Comparison of ENCODE assay signal across 8 cellular contexts in genomic region chr12:122887817-122888212, GRCh38. TPM values are rescaled to one million over a fixed set of nuclear protein-coding genes. Genes with fewer than 3 reads are reported as not detected.
A peak's percentile ranks its signal among the peaks of the same experiment; 100 is the strongest.
DNase-seq lines count a peak whose midpoint lies in the region; ATAC-seq, FAIRE-seq and TF ChIP-seq lines count a peak whose summit lies in the region.

No MANE protein-coding gene starts in this region.

- H3K23ac ChIP-seq in mesendoderm (ENCODE audit: low read length), result no peak overlapping the region
- H3K23ac ChIP-seq in neuronal stem cell (ENCODE audit: low read depth, low read length, poor library complexity), result no peak overlapping the region

- H3K18ac ChIP-seq in mesendoderm (ENCODE audit: low read length) (no peak overlapping the region), neuronal stem cell (ENCODE audit: low read length) (no peak overlapping the region)

- H4K5ac ChIP-seq in mesendoderm (ENCODE audit: low read length), result no peak overlapping the region

- no peak for TF ChIP-seq POLR2A in body of pancreas (IDR thresholded peaks at IDR 0.05)

- FAIRE-seq in pancreas (lab: Jason Lieb, UNC), result no peak

- no peak overlapping the region for H3K4me3 ChIP-seq in body of pancreas
- H3K4me3 ChIP-seq in pancreas, result peak overlapping the region in 2 of 4 donors; percentile 2 to 25
- H3K4me3 ChIP-seq in mesendoderm (ENCODE audit: low read length), result no peak overlapping the region
- no peak overlapping the region for H3K4me3 ChIP-seq in neuronal stem cell (ENCODE audit: low read length in 2 of 2)

- H2BK120ac ChIP-seq in mesendoderm (ENCODE audit: low read depth, low read length), result no peak overlapping the region
- H2BK120ac ChIP-seq in neuronal stem cell (ENCODE audit: low read depth, low read length), result no peak overlapping the region

- H3K27me3 ChIP-seq in body of pancreas, result no peaks in the 10 kb centered on the region
- no peaks in the 10 kb centered on the region for H3K27me3 ChIP-seq in pancreas
- no peaks in the 10 kb centered on the region for H3K27me3 ChIP-seq in mesendoderm (ENCODE audit: insufficient read depth, low read length, poor library complexity)
- no peaks in the 10 kb centered on the region for H3K27me3 ChIP-seq in neuronal stem cell (ENCODE audit: control insufficient read depth in 3 of 3, insufficient read depth in 3 of 3, low read depth in 1 of 3, low read length in 3 of 3)

- TF ChIP-seq CTCF in body of pancreas (IDR thresholded peaks at IDR 0.05) (no peak), pancreas (IDR thresholded peaks at IDR 0.05) (no peak)

- WGBS in body of pancreas, 2 donors, result 30 to 47% methylated on average over 5 of the region's 5 CpGs
- WGBS in pancreas, 2 donors, result 37 to 42% methylated on average over 5 of the region's 5 CpGs
- no CpG with 5 or more reads among the region's 5 CpGs for WGBS in mesendoderm (ENCODE audit: extremely low coverage, insufficient coverage, low lambda C conversion rate)
- no CpG with 5 or more reads among the region's 5 CpGs for WGBS in neuronal stem cell (ENCODE audit: extremely low coverage in 2 of 2, insufficient read length in 2 of 2, insufficient replicate concordance in 1 of 2), 2 donors

- H3K36me3 ChIP-seq in body of pancreas (replicated peaks in 1 of 2; ENCODE audit: insufficient read depth in 1 of 2, low read depth in 2 of 2) (no peaks in the 10 kb centered on the region), pancreas (no peaks in the 10 kb centered on the region), mesendoderm (ENCODE audit: control insufficient read depth, insufficient read depth, low read length) (no peaks in the 10 kb centered on the region), neuronal stem cell (replicated peaks in 1 of 2; ENCODE audit: control insufficient read depth in 2 of 2, insufficient read depth in 2 of 2, low read length in 2 of 2) (peaks cover 0 to 3% of the 10 kb centered on the region in 2 donors)

- H3K9me3 ChIP-seq in body of pancreas (no peaks in the 10 kb centered on the region), pancreas (no peaks in the 10 kb centered on the region), neuronal stem cell (replicated peaks in 1 of 2; ENCODE audit: control insufficient read depth in 2 of 2, insufficient read depth in 1 of 2, low read depth in 1 of 2, low read length in 2 of 2) (peaks cover 0 to 2% of the 10 kb centered on the region in 2 donors)

- intact Hi-C loops in body of pancreas (cut with DNase I), result no loop called here
- intact Hi-C loops in pancreas (cut with DNase I), result no loop called here
- intact Hi-C loops in sciatic nerve (cut with DNase I), result no loop called here

- no peak overlapping the region for H2BK12ac ChIP-seq in neuronal stem cell (ENCODE audit: low read length)

- no peak overlapping the region for H2BK15ac ChIP-seq in mesendoderm (replicated peaks; ENCODE audit: low read depth)
- H2BK15ac ChIP-seq in neuronal stem cell (ENCODE audit: low read length), result no peak overlapping the region

- H3K4me2 ChIP-seq in mesendoderm (ENCODE audit: low read length), result no peak overlapping the region
- no peak overlapping the region for H3K4me2 ChIP-seq in neuronal stem cell (ENCODE audit: insufficient read depth, low read length, poor library complexity, severe bottlenecking)

- H3K79me2 ChIP-seq in mesendoderm (ENCODE audit: control insufficient read depth, insufficient read depth, low read length), result no peaks in the 10 kb centered on the region

- H3K27ac ChIP-seq in body of pancreas (peak overlapping the region; percentile 93 to 99 (median 98)), pancreas (peak overlapping the region; percentile 85 to 96 (median 94)), mesendoderm (ENCODE audit: low read depth, low read length) (no peak overlapping the region), neuronal stem cell (replicated peaks; ENCODE audit: low read length) (no peak overlapping the region)

- no peak overlapping the region for H2AK5ac ChIP-seq in mesendoderm (ENCODE audit: low read length)
- H2AK5ac ChIP-seq in neuronal stem cell (ENCODE audit: low read depth, low read length), result no peak overlapping the region

- no peak overlapping the region for H3K14ac ChIP-seq in neuronal stem cell (ENCODE audit: low read length)

- no peak overlapping the region for H4K91ac ChIP-seq in neuronal stem cell (ENCODE audit: low read depth, low read length, poor library complexity)

- H4K8ac ChIP-seq in mesendoderm (ENCODE audit: low read depth, low read length) (no peak overlapping the region), neuronal stem cell (ENCODE audit: low read depth, low read length) (no peak overlapping the region)

- no peak overlapping the region for H3K9ac ChIP-seq in mesendoderm (ENCODE audit: low read length)
- no peak overlapping the region for H3K9ac ChIP-seq in neuronal stem cell (ENCODE audit: low read depth, low read length, poor library complexity)

- no peak overlapping the region for H3K56ac ChIP-seq in mesendoderm (ENCODE audit: low read length)

- H2BK5ac ChIP-seq in mesendoderm (ENCODE audit: low read length) (no peak overlapping the region), neuronal stem cell (ENCODE audit: low read length) (no peak overlapping the region)

- H3K4me1 ChIP-seq in body of pancreas, result peaks cover 80% of the 10 kb centered on the region
- peaks cover 48 to 76% (median 73%) of the 10 kb centered on the region in 3 donors for H3K4me1 ChIP-seq in pancreas
- peaks cover 7% of the 10 kb centered on the region for H3K4me1 ChIP-seq in mesendoderm (ENCODE audit: control insufficient read depth, low read depth, low read length)
- H3K4me1 ChIP-seq in neuronal stem cell (ENCODE audit: control insufficient read depth in 2 of 2, insufficient read depth in 1 of 2, low read depth in 1 of 2, low read length in 2 of 2), result peaks cover 32 to 47% of the 10 kb centered on the region in 2 donors

- no peak overlapping the region for H2AFZ ChIP-seq in neuronal stem cell (ENCODE audit: low read length)

- DNase-seq in body of pancreas, result no peak
- DNase-seq in pancreas, result no peak
- no peak for DNase-seq in mesendoderm
- DNase-seq in midbrain (lab: John Stamatoyannopoulos, UW), result no peak
- no peak for DNase-seq in neuronal stem cell (ENCODE audit: low spot score)
- DNase-seq in sciatic nerve (ENCODE audit: low spot score), result no peak

- H3K79me1 ChIP-seq in mesendoderm (ENCODE audit: low read length) (peaks cover 15% of the 10 kb centered on the region), neuronal stem cell (ENCODE audit: low read depth, low read length) (peaks cover 11% of the 10 kb centered on the region)

- H3K4ac ChIP-seq in mesendoderm (ENCODE audit: low read depth, low read length), result no peak overlapping the region
- H3K4ac ChIP-seq in neuronal stem cell (ENCODE audit: low read length), result no peak overlapping the region

- ATAC-seq in GM18907 (IDR thresholded peaks at IDR 0.05; ENCODE audit: unreplicated experiment) (peak; percentile 41), HG03095 (IDR thresholded peaks at IDR 0.05; ENCODE audit: unreplicated experiment) (peak; percentile 21), body of pancreas (no peak), pancreas (peak in 2 of 4 donors; percentile 0 to 3), sciatic nerve (no peak)

RNA-seq across cellular contexts. Expression of gene VPS37B, which starts 8.1 kb away (rescaled TPM):
- total RNA-seq in body of pancreas (10 to 100 TPM; 18.7 to 46.8 TPM), pancreas (10 to 100 TPM; 13.5 to 20.2 (median 17.3) TPM), sciatic nerve (24.8 TPM)
- polyA plus RNA-seq in pancreas, result 10 to 100 TPM; 27.4 to 30.1 TPM
- 8.6 TPM for polyA plus RNA-seq in mesendoderm (2013, experiment 1 of 2)
- polyA plus RNA-seq in mesendoderm (2013, experiment 2 of 2), result 8.4 TPM
- polyA plus RNA-seq in neuronal stem cell (2013, experiment 1 of 2), result 26.4 TPM
- polyA plus RNA-seq in neuronal stem cell (2013, experiment 2 of 2), result 26.7 TPM

RNA-seq across cellular contexts. Expression of gene HIP1R, which starts 52.6 kb away (rescaled TPM):
- total RNA-seq in body of pancreas, result 100 to 1,000 TPM; 111 to 183 TPM
- 10 to 100 TPM; 41.0 to 96.3 (median 47.9) TPM for total RNA-seq in pancreas
- polyA plus RNA-seq in pancreas, result 100 to 1,000 TPM; 158 to 206 TPM
- 4.4 TPM for polyA plus RNA-seq in mesendoderm (2013, experiment 1 of 2)
- 4.5 TPM for polyA plus RNA-seq in mesendoderm (2013, experiment 2 of 2)
- 16.8 TPM for polyA plus RNA-seq in neuronal stem cell (2013, experiment 1 of 2)
- 16.3 TPM for polyA plus RNA-seq in neuronal stem cell (2013, experiment 2 of 2)
- total RNA-seq in sciatic nerve, result 14.3 TPM

Comparison
In these comparisons a context has a peak if more than half of its experiments do, and no peak if none do; other contexts are left out.
1. ATAC-seq: peak in GM18907 (single experiment) and HG03095 (single experiment); none in body of pancreas (single experiment) and sciatic nerve (single experiment).
2. H3K27ac ChIP-seq: peak in body of pancreas (4 of 4) and pancreas (4 of 4); none in mesendoderm (single experiment) and neuronal stem cell (single experiment).